ENCODE assay signal across 17 cellular contexts in the genomic region with DNA sequence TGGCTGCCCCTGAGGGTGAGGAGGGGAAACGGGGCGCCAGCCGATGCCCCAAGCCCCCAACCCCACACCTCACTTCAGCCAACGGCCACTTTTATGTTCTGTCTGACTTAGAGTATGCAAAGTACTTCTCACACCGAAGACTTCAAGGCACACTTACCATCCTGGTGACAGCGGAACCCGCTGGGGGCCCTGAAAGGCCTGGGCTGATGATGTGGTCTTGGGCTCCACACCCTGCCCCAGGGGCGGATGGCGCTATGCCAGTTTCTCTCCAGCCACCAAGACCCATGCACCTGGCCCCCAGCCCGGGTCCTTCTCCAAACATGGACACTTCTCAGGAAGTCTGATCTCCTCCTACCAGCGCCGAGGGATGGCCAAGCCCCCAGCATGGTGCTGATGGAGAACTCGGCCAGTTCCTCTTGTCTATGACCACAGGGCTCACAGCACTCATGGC.
DNase-seq lines count a peak whose midpoint lies in the region; ATAC-seq, FAIRE-seq and TF ChIP-seq lines count a peak whose summit lies in the region.
"Had no signal": no experiment of that assay in that cellular context is flagged by ENCODE, and none has a peak within 500 bp of the region (broad histone marks: within the 10 kb centered on the region; RNA-seq: fewer than 3 reads in every experiment).

No MANE protein-coding gene starts in this region.

- H2AFZ ChIP-seq in osteoblast (ENCODE audit: low read length), result no peak overlapping the region
- H2AFZ ChIP-seq: GM23248 had no signal

- no peak overlapping the region for H3K9ac ChIP-seq in kidney (ENCODE audit: low read length in 2 of 2)
- H3K9ac ChIP-seq: BLaER1, GM23248 had no signal

- H3K4me3 ChIP-seq in kidney (ENCODE audit: low read length in 2 of 2) (no peak overlapping the region), osteoblast (ENCODE audit: insufficient read depth, low read length) (no peak overlapping the region)
- H3K4me3 ChIP-seq: BLaER1, GM23248 had no signal

- no peaks in the 10 kb centered on the region for H3K27me3 ChIP-seq in osteoblast (ENCODE audit: insufficient read depth, low read length)
- H3K27me3 ChIP-seq: BLaER1 had no signal

- H4K20me1 ChIP-seq in osteoblast (ENCODE audit: insufficient read depth, low read length), result no peaks in the 10 kb centered on the region

- TF ChIP-seq CTCF in kidney (IDR thresholded peaks at IDR 0.05; ENCODE audit: borderline replicate concordance, extremely low read depth, insufficient read depth) (no peak), osteoblast (IDR thresholded peaks at IDR 0.05; ENCODE audit: extremely low read depth, low read depth, low read length) (no peak)

- peaks cover 0 to 4% of the 10 kb centered on the region in 2 donors for H3K4me1 ChIP-seq in kidney (ENCODE audit: control insufficient read depth in 1 of 2, insufficient read depth in 1 of 2, low read depth in 1 of 2, low read length in 2 of 2)
- peaks cover under 1% of the 10 kb centered on the region for H3K4me1 ChIP-seq in osteoblast (ENCODE audit: insufficient read depth, low read length)

- H3K4me2 ChIP-seq in osteoblast (ENCODE audit: insufficient read depth, low read length), result no peak overlapping the region
- H3K4me2 ChIP-seq: BLaER1 had no signal

- no peak for ATAC-seq in HG02870 (IDR thresholded peaks at IDR 0.05; ENCODE audit: unreplicated experiment)
- ATAC-seq in activated CD4-positive, CD25-positive, alpha-beta regulatory T cell treated with anti-CD3 and anti-CD28 coated beads, Interleukin-2, amount 50 U/mL, for 24 hours, result no peak
- ATAC-seq in GM19324 (IDR thresholded peaks at IDR 0.05; ENCODE audit: low FRiP score, unreplicated experiment), result no peak
- ATAC-seq: HepG2 had no signal

- H3K36me3 ChIP-seq in kidney (ENCODE audit: control insufficient read depth in 1 of 2, insufficient read depth in 2 of 2, low read length in 2 of 2) (no peaks in the 10 kb centered on the region), osteoblast (ENCODE audit: insufficient read depth, low read length) (no peaks in the 10 kb centered on the region)
- H3K36me3 ChIP-seq: BLaER1 had no signal

- intact Hi-C loops in kidney (cut with DNase I), result no loop called here

- no peaks in the 10 kb centered on the region for H3K79me2 ChIP-seq in osteoblast (ENCODE audit: insufficient read depth, low read length)

- H3K9me3 ChIP-seq in kidney (ENCODE audit: control insufficient read depth in 1 of 2, low read length in 2 of 2), result no peaks in the 10 kb centered on the region
- H3K9me3 ChIP-seq in osteoblast (ENCODE audit: low read depth, low read length), result no peaks in the 10 kb centered on the region
- H3K9me3 ChIP-seq: BLaER1 had no signal

- no peak for FAIRE-seq in kidney (lab: Jason Lieb, UNC)
- FAIRE-seq: H54, HepG2, HTR-8/SVneo had no signal

- DNase-seq in activated gamma-delta T cell treated with Interleukin-2 at 50 U/mL for 16 hours (peak; percentile 2), activated gamma-delta T cell (lab: John Stamatoyannopoulos, UW) (no peak), kidney (peak; percentile 70), osteoblast (ENCODE audit: insufficient read length, low spot score, missing footprints) (peak; percentile 59)
- DNase-seq: 8988T; AML-193; CD4-positive, CD25-positive, alpha-beta regulatory T cell; DMS53; GF-D8; GM23248 had no signal

- H3K27ac ChIP-seq in kidney (ENCODE audit: low read depth in 2 of 2, low read length in 2 of 2) (no peak overlapping the region), osteoblast (ENCODE audit: low read depth, low read length) (no peak overlapping the region)
- H3K27ac ChIP-seq: BLaER1, GM23248 had no signal
